11 cellular contexts compared by ENCODE assay signal in genomic region chr15:99306694-99307338, GRCh38. TPM values are rescaled to one million over a fixed set of nuclear protein-coding genes. Genes with fewer than 3 reads are reported as not detected.
DNase-seq lines count a peak whose midpoint lies in the region; ATAC-seq and TF ChIP-seq lines count a peak whose summit lies in the region.
"Had no signal": no experiment of that assay in that cellular context is flagged by ENCODE, and none has a peak within 500 bp of the region (broad histone marks: within the 10 kb centered on the region; RNA-seq: fewer than 3 reads in every experiment).

No MANE protein-coding gene starts in this region.

- H3K9ac ChIP-seq in endocrine pancreas (ENCODE audit: control insufficient read depth, insufficient read depth, low read length) (no peak overlapping the region), neural progenitor cell (no peak overlapping the region)

- no peaks in the 10 kb centered on the region for H3K9me3 ChIP-seq in endocrine pancreas (ENCODE audit: control insufficient read depth, low read length)
- H3K9me3 ChIP-seq in neural progenitor cell (ENCODE audit: low read depth) = no peaks in the 10 kb centered on the region
- H3K9me3 ChIP-seq: upper lobe of left lung had no signal

- H3K27me3 ChIP-seq in endocrine pancreas (ENCODE audit: control insufficient read depth, insufficient read depth, low read length) = no peaks in the 10 kb centered on the region
- no peaks in the 10 kb centered on the region for H3K27me3 ChIP-seq in neural progenitor cell
- H3K27me3 ChIP-seq: upper lobe of left lung had no signal

- H3K9me3 Mint-ChIP-seq in neural progenitor cell = no peaks in the 10 kb centered on the region
- H3K9me3 Mint-ChIP-seq: activated T-helper 2 cell treated with anti-CD3 and anti-CD28 coated beads, Interferon-gamma antibody, Interleukin-2, Interleukin-4, amounts not matched to agents 10 μg/mL and 5 μg/mL and 100 μg/mL, durations not matched to agents 14 hours and 24 hours and 36 hours; CD4-positive, CD25-positive, alpha-beta regulatory T cell had no signal

- peak overlapping the region; percentile 11 for H3K27ac Mint-ChIP-seq in neural progenitor cell
- H3K27ac Mint-ChIP-seq: activated T-helper 2 cell treated with anti-CD3 and anti-CD28 coated beads, Interferon-gamma antibody, Interleukin-2, Interleukin-4, amounts not matched to agents 10 μg/mL and 5 μg/mL and 100 μg/mL, durations not matched to agents 14 hours and 24 hours and 36 hours; CD4-positive, CD25-positive, alpha-beta regulatory T cell had no signal

- peak overlapping the region; percentile 62 for H3K4me2 ChIP-seq in neural progenitor cell

- H3K36me3 Mint-ChIP-seq in neural progenitor cell = peaks cover under 1% of the 10 kb centered on the region

- peaks cover 6% of the 10 kb centered on the region for H4K20me1 ChIP-seq in neural progenitor cell (ENCODE audit: low read depth)

- H2AFZ ChIP-seq in neural progenitor cell (replicated peaks) = no peak overlapping the region

- H3K4me3 ChIP-seq in endocrine pancreas (ENCODE audit: control insufficient read depth, insufficient read depth, low read length) = peak overlapping the region; percentile 83
- H3K4me3 ChIP-seq in neural progenitor cell = peak overlapping the region; percentile 3

- H3F3A ChIP-seq in neural progenitor cell (ENCODE audit: low read depth) = peaks cover 10% of the 10 kb centered on the region

- H3K4me1 Mint-ChIP-seq in neural progenitor cell = peaks cover 23% of the 10 kb centered on the region

- no peaks in the 10 kb centered on the region for H3K36me3 ChIP-seq in endocrine pancreas (ENCODE audit: control insufficient read depth, insufficient read depth, low read length)
- H3K36me3 ChIP-seq in neural progenitor cell = no peaks in the 10 kb centered on the region
- H3K36me3 ChIP-seq: upper lobe of left lung had no signal

- H3K27ac ChIP-seq in neural progenitor cell = no peak overlapping the region

- peaks cover 3% of the 10 kb centered on the region for H3K27me3 Mint-ChIP-seq in neural progenitor cell (ENCODE audit: insufficient read depth, low read depth)
- H3K27me3 Mint-ChIP-seq: CD4-positive, CD25-positive, alpha-beta regulatory T cell had no signal

- no peak for TF ChIP-seq CTCF in neural progenitor cell (IDR thresholded peaks at IDR 0.05)

- H3K4me1 ChIP-seq in endocrine pancreas (ENCODE audit: control insufficient read depth, insufficient read depth, low read length) = peaks cover 16% of the 10 kb centered on the region
- peaks cover 24% of the 10 kb centered on the region for H3K4me1 ChIP-seq in neural progenitor cell

- H3K4me3 Mint-ChIP-seq in neural progenitor cell = peak overlapping the region; percentile 15
- H3K4me3 Mint-ChIP-seq: CD4-positive, CD25-positive, alpha-beta regulatory T cell had no signal

- H3K79me2 ChIP-seq in neural progenitor cell (ENCODE audit: low read depth) = no peaks in the 10 kb centered on the region

- DNase-seq in DMS 273 treated with DMSO at 0.1 percent for 48 hours (lab: John Stamatoyannopoulos, UW) (peak; percentile 69), NCI-H446 (lab: John Stamatoyannopoulos, UW) (peak; percentile 35 to 62), neural progenitor cell (ENCODE audit: low spot score) (peak; percentile 62), Ammon's horn (ENCODE audit: low spot score) (no peak)
- DNase-seq in activated naive CD4-positive, alpha-beta T cell treated with anti-CD3 and anti-CD28 coated beads, Interleukin-2, amount 50 U/mL, for 16 hours = no peak
- no peak for DNase-seq in activated T-cell treated with anti-CD3 and anti-CD28 coated beads, Interleukin-2, amount 50 U/mL, for 1 hour
- DNase-seq: CD4-positive, CD25-positive, alpha-beta regulatory T cell had no signal

- no peak for ATAC-seq in HG02588 (IDR thresholded peaks at IDR 0.05; ENCODE audit: unreplicated experiment)

RNA-seq across cellular contexts. Expression of gene LRRC28, which starts 55.5 kb away (rescaled TPM):
- total RNA-seq in neural progenitor cell (ENCODE audit: low replicate concordance) = 34.5 and 37.5 TPM in 2 replicates

RNA-seq across cellular contexts. Expression of gene TTC23, which starts 57.4 kb away (rescaled TPM):
- total RNA-seq in neural progenitor cell (ENCODE audit: low replicate concordance) = 35.2 and 45.3 TPM in 2 replicates

Comparison
In these comparisons a context has a peak if more than half of its experiments do, and no peak if none do; other contexts are left out.
1. DNase-seq: peak in DMS 273 treated with DMSO at 0.1 percent for 48 hours (single experiment), NCI-H446 (2 of 2) and neural progenitor cell (single experiment); none in Ammon's horn (single experiment), activated naive CD4-positive, alpha-beta T cell treated with anti-CD3 and anti-CD28 coated beads, Interleukin-2, amount 50 U/mL, for 16 hours (single experiment) and activated T-cell treated with anti-CD3 and anti-CD28 coated beads, Interleukin-2, amount 50 U/mL, for 1 hour (single experiment).